Comparison of ENCODE assay signal across 11 cellular contexts in genomic region chr5:179243333-179243732, GRCh38.
A peak's percentile ranks its signal among the peaks of the same experiment; 100 is the strongest.
DNase-seq lines count a peak whose midpoint lies in the region; ATAC-seq and TF ChIP-seq lines count a peak whose summit lies in the region.
"Had no signal": no experiment of that assay in that cellular context is flagged by ENCODE, and none has a peak within 500 bp of the region (broad histone marks: within the 10 kb centered on the region; RNA-seq: fewer than 3 reads in every experiment).

No MANE protein-coding gene starts in this region.

- no peak overlapping the region for H3K27ac ChIP-seq in BLaER1
- H3K27ac ChIP-seq: neutrophil had no signal

- peaks cover 13% of the 10 kb centered on the region for H3K4me1 Mint-ChIP-seq in progenitor cell of endocrine pancreas (ENCODE audit: low read depth)
- H3K4me1 Mint-ChIP-seq: CD8-positive, alpha-beta memory T cell had no signal

- H3K4me3 ChIP-seq in BLaER1 = no peak overlapping the region

- peaks cover 42% of the 10 kb centered on the region for H3K9me3 ChIP-seq in BLaER1
- H3K9me3 ChIP-seq: neutrophil had no signal

- H3K36me3 Mint-ChIP-seq in progenitor cell of endocrine pancreas (ENCODE audit: insufficient read depth) = peaks cover 2% of the 10 kb centered on the region

- H4K20me1 ChIP-seq in BLaER1 = no peaks in the 10 kb centered on the region

- no peaks in the 10 kb centered on the region for H3K36me3 ChIP-seq in BLaER1
- H3K36me3 ChIP-seq: neutrophil had no signal

- ATAC-seq in Right ventricle myocardium superior (ENCODE audit: poor library complexity) (peak; percentile 76), GM19452 (IDR thresholded peaks at IDR 0.05; ENCODE audit: unreplicated experiment) (no peak), GM19397 (IDR thresholded peaks at IDR 0.05; ENCODE audit: unreplicated experiment) (no peak), GM19455 (IDR thresholded peaks at IDR 0.05; ENCODE audit: unreplicated experiment) (no peak)

- no peaks in the 10 kb centered on the region for H3K27me3 ChIP-seq in BLaER1
- H3K27me3 ChIP-seq: neutrophil had no signal

- peak overlapping the region; percentile 37 for H3K27ac Mint-ChIP-seq in progenitor cell of endocrine pancreas
- H3K27ac Mint-ChIP-seq: CD8-positive, alpha-beta memory T cell had no signal

- H3K9ac ChIP-seq in BLaER1 = no peak overlapping the region

- no peak overlapping the region for H3K4me3 Mint-ChIP-seq in progenitor cell of endocrine pancreas (ENCODE audit: low read depth)

- intact Hi-C loops in Right ventricle myocardium superior (cut with DNase I) = no loop called here

- H3K4me2 ChIP-seq in BLaER1 = peak overlapping the region; percentile 1; the same call in 1 of the 2 replicates

- TF ChIP-seq CTCF in progenitor cell of endocrine pancreas (IDR thresholded peaks at IDR 0.05; ENCODE audit: unreplicated experiment) = no peak

- peaks cover 14% of the 10 kb centered on the region for H3K9me3 Mint-ChIP-seq in progenitor cell of endocrine pancreas (ENCODE audit: low read depth)

- H3K4me1 ChIP-seq in BLaER1 = peaks cover 34% of the 10 kb centered on the region

- peaks cover 31% of the 10 kb centered on the region for H3K27me3 Mint-ChIP-seq in progenitor cell of endocrine pancreas

- DNase-seq in amniotic epithelial cell (ENCODE audit: low read depth) (peak; percentile 64), Right ventricle myocardium superior (no peak), progenitor cell of endocrine pancreas (ENCODE audit: low spot score, unreplicated experiment) (no peak), SHP77 (lab: John Stamatoyannopoulos, UW) (no peak)
- DNase-seq: NCI-H1092 treated with DMSO at 0.1 percent for 48 hours had no signal
